Comparison of ENCODE assay signal across 8 cellular contexts in genomic region chr11:1202776-1203504, GRCh38. TPM values are rescaled to one million over a fixed set of nuclear protein-coding genes. Genes with fewer than 3 reads are reported as not detected.
A peak's percentile ranks its signal among the peaks of the same experiment; 100 is the strongest.
DNase-seq lines count a peak whose midpoint lies in the region; ATAC-seq and TF ChIP-seq lines count a peak whose summit lies in the region.

No MANE protein-coding gene starts in this region.

- H3K27me3 ChIP-seq in lung (ENCODE audit: control insufficient read depth, insufficient read depth), result peaks cover 5% of the 10 kb centered on the region

- WGBS in lung, 2 donors, result 22 to 23% methylated on average over 32 of the region's 32 CpGs

- H3K9me3 ChIP-seq in lung (ENCODE audit: control insufficient read depth in 2 of 2, insufficient read depth in 1 of 2, low read length in 1 of 2), result no peaks in the 10 kb centered on the region

- no peaks in the 10 kb centered on the region for H3K4me1 ChIP-seq in lung (ENCODE audit: control insufficient read depth in 2 of 2, insufficient read depth in 2 of 2, low read length in 2 of 2)

- DNase-seq in NCI-H2107 treated with DMSO at 0.1 percent for 48 hours (lab: John Stamatoyannopoulos, UW; ENCODE audit: unreplicated experiment), result peak; percentile 10
- DNase-seq in NCI-H2107 (lab: John Stamatoyannopoulos, UW), result no peak
- peak; percentile 36 to 69 for DNase-seq in NCI-H1930 (lab: John Stamatoyannopoulos, UW)
- DNase-seq in activated CD4-positive, alpha-beta T cell treated with anti-CD3 and anti-CD28 coated beads, Interleukin-2, amount 50 U/mL, for 24 hours (ENCODE audit: low read depth in 1 of 2, low spot score in 1 of 2), result peak; percentile 35 to 54
- peak; percentile 86 for DNase-seq in ecto neural progenitor cell (ENCODE audit: low spot score)
- DNase-seq in lung (ENCODE audit: low spot score), result peak; percentile 51
- peak; percentile 41 for DNase-seq in stimulated activated CD8-positive, alpha-beta memory T cell treated with anti-CD3 and anti-CD28 coated beads, Interleukin-12 subunit alpha, Interleukin-12 subunit beta, amount 100 ng/mL, for 4 hours (ENCODE audit: low read depth)
- DNase-seq in NCI-H128 (lab: John Stamatoyannopoulos, UW; ENCODE audit: unreplicated experiment), result no peak

- H3K27ac ChIP-seq in lung (ENCODE audit: low read depth in 1 of 2, low read length in 1 of 2), result no peak overlapping the region

- H3K36me3 ChIP-seq in lung (ENCODE audit: control insufficient read depth in 2 of 2, insufficient read depth in 2 of 2, low read length in 2 of 2), result no peaks in the 10 kb centered on the region

- no peak overlapping the region for H3K4me3 ChIP-seq in lung

- TF ChIP-seq CTCF in lung (IDR thresholded peaks at IDR 0.05; ENCODE audit: control extremely low read depth, extremely low read depth), result peak; percentile 73

- peak; percentile 69 for ATAC-seq in lung (ENCODE audit: insufficient read depth, low FRiP score)

RNA-seq across cellular contexts. Expression of gene MUC5B, which starts 19.9 kb away (rescaled TPM):
- 100 to 1,000 TPM in 1 of 2 donors, 10 to 100 TPM in 1; 41.3 to 181 TPM for total RNA-seq in lung
- polyA plus RNA-seq in lung, result 10 to 100 TPM in 1 of 2 donors, 1 to 10 TPM in 1; 5.6 to 15.0 TPM

RNA-seq across cellular contexts. Expression of gene MUC5AC, which starts 45.2 kb away (rescaled TPM):
- under 1 TPM; 0.46 to 0.77 TPM for total RNA-seq in lung
- polyA plus RNA-seq in lung, result 1 to 10 TPM; 1.2 to 1.3 TPM

Comparison
In these comparisons a context has a peak if more than half of its experiments do, and no peak if none do; other contexts are left out.
1. DNase-seq: peak in NCI-H2107 treated with DMSO at 0.1 percent for 48 hours (single experiment), NCI-H1930 (2 of 2), activated CD4-positive, alpha-beta T cell treated with anti-CD3 and anti-CD28 coated beads, Interleukin-2, amount 50 U/mL, for 24 hours (2 of 2), ecto neural progenitor cell (single experiment), lung (single experiment) and stimulated activated CD8-positive, alpha-beta memory T cell treated with anti-CD3 and anti-CD28 coated beads, Interleukin-12 subunit alpha, Interleukin-12 subunit beta, amount 100 ng/mL, for 4 hours (single experiment); none in NCI-H2107 (single experiment) and NCI-H128 (single experiment).